ENCODE assay signal across 14 cellular contexts in genomic region chr3:4999626-5000184, GRCh38. TPM values are rescaled to one million over a fixed set of nuclear protein-coding genes. Genes with fewer than 3 reads are reported as not detected.
DNase-seq lines count a peak whose midpoint lies in the region; ATAC-seq, FAIRE-seq and TF ChIP-seq lines count a peak whose summit lies in the region.
"Had no signal": no experiment of that assay in that cellular context is flagged by ENCODE, and none has a peak within 500 bp of the region (broad histone marks: within the 10 kb centered on the region; RNA-seq: fewer than 3 reads in every experiment).

No MANE protein-coding gene starts in this region.

- H3K27ac Mint-ChIP-seq in T-helper 2 cell treated with Interferon-gamma antibody and Interleukin-4, amounts not matched to agents 5 μg/mL and 100 μg/mL, for 36 hours = peak overlapping the region; percentile 61
- H3K27ac Mint-ChIP-seq: HFFc6; stimulated activated naive B cell treated with anti-CD40 and anti-IgM and Interleukin-4, amounts not matched to agents 10 μg/mL and 1 μg/mL and 100 μg/mL, for 72 hours had no signal

- no peaks in the 10 kb centered on the region for H3K9me3 ChIP-seq in HCT116 (ENCODE audit: control insufficient read depth in 1 of 2, insufficient read depth in 1 of 2, low read depth in 1 of 2, low read length in 2 of 2)
- no peaks in the 10 kb centered on the region for H3K9me3 ChIP-seq in keratinocyte (ENCODE audit: control insufficient read depth, low read depth, low read length)

- intact Hi-C loops in HCT116 (cut with micrococcal nuclease) = no loop called here

- DNase-seq in NCI-H82 (lab: John Stamatoyannopoulos, UW) = peak; percentile 14
- no peak for DNase-seq in NCI-H82 treated with DMSO at 0.1 percent for 48 hours (lab: John Stamatoyannopoulos, UW; ENCODE audit: unreplicated experiment)
- no peak for DNase-seq in HCT116 (ENCODE audit: low read depth, low spot score)
- DNase-seq in T-helper 2 cell treated with Interferon-gamma antibody and Interleukin-4, amounts not matched to agents 5 μg/mL and 100 μg/mL, for 36 hours (ENCODE audit: low spot score) = no peak
- DNase-seq in keratinocyte (ENCODE audit: low read depth, low spot score) = no peak
- no peak for DNase-seq in AML-193 (lab: John Stamatoyannopoulos, UW)
- DNase-seq in SIG-M5 treated with dmso at 0.1 percent for 504 hours (lab: John Stamatoyannopoulos, UW; ENCODE audit: unreplicated experiment) = no peak
- DNase-seq in NCI-H2171 (lab: John Stamatoyannopoulos, UW) = no peak
- DNase-seq: activated T-cell treated with anti-CD3 and anti-CD28 coated beads, Interleukin-2, amount 50 U/mL, for 1 hour; amygdala; HFFc6; NCI-H1436 treated with DMSO at 0.1 percent for 48 hours; stimulated activated naive B cell treated with anti-CD40 and anti-IgM and Interleukin-4, amounts not matched to agents 10 μg/mL and 1 μg/mL and 100 μg/mL, for 72 hours had no signal

- H3K9me1 ChIP-seq in keratinocyte (ENCODE audit: control insufficient read depth, extremely low read depth, insufficient read depth, low read length) = no peaks in the 10 kb centered on the region

- TF ChIP-seq POLR2A in HCT116 (IDR thresholded peaks at IDR 0.05; ENCODE audit: borderline replicate concordance, extremely low read depth, insufficient read depth, insufficient read length) = no peak

- no peaks in the 10 kb centered on the region for H3K36me3 Mint-ChIP-seq in T-helper 2 cell treated with Interferon-gamma antibody and Interleukin-4, amounts not matched to agents 5 μg/mL and 100 μg/mL, for 36 hours (ENCODE audit: low read depth)
- H3K36me3 Mint-ChIP-seq: stimulated activated naive B cell treated with anti-CD40 and anti-IgM and Interleukin-4, amounts not matched to agents 10 μg/mL and 1 μg/mL and 100 μg/mL, for 72 hours had no signal

- H3K27me3 ChIP-seq in HCT116 (ENCODE audit: insufficient read depth, low read length) (no peaks in the 10 kb centered on the region), keratinocyte (ENCODE audit: control insufficient read depth, extremely low read depth, insufficient read depth, low read length) (no peaks in the 10 kb centered on the region)

- RAD21 ChIA-PET in HCT116 (lab: Charles Lee; ENCODE audit: low non-redundant PET in 1 of 2, low total read pairs in 2 of 2, uncharacterized antibody in 2 of 2, unreplicated experiment in 2 of 2) = no interaction called here

- H2AFZ ChIP-seq in HCT116 (ENCODE audit: low read depth, low read length, poor library complexity, severe bottlenecking) = no peak overlapping the region
- H2AFZ ChIP-seq in keratinocyte (ENCODE audit: control insufficient read depth, low read length) = no peak overlapping the region

- no peak for ATAC-seq in HCT116
- ATAC-seq: stimulated activated naive B cell treated with anti-CD40 and anti-IgM and Interleukin-4, amounts not matched to agents 10 μg/mL and 1 μg/mL and 100 μg/mL, for 72 hours had no signal

- H3K27me3 Mint-ChIP-seq in T-helper 2 cell treated with Interferon-gamma antibody and Interleukin-4, amounts not matched to agents 5 μg/mL and 100 μg/mL, for 36 hours (ENCODE audit: low read depth) = no peaks in the 10 kb centered on the region
- H3K27me3 Mint-ChIP-seq: stimulated activated naive B cell treated with anti-CD40 and anti-IgM and Interleukin-4, amounts not matched to agents 10 μg/mL and 1 μg/mL and 100 μg/mL, for 72 hours had no signal

- dilution Hi-C loops in keratinocyte (cut with MboI; ENCODE audit: extremely low pct_ligation_motif_present, low sequenced_read_pairs) = no loop called here

- H3K4me1 ChIP-seq in HCT116 (ENCODE audit: control insufficient read depth in 1 of 2, insufficient read depth in 2 of 2, low read length in 2 of 2) = peaks cover 22 to 64% of the 10 kb centered on the region in 2 experiments
- peaks cover 41% of the 10 kb centered on the region for H3K4me1 ChIP-seq in keratinocyte (ENCODE audit: control insufficient read depth, extremely low read depth, insufficient read depth, low read length)

- H3K9me2 ChIP-seq in HCT116 (ENCODE audit: insufficient read depth) = no peaks in the 10 kb centered on the region

- TF ChIP-seq RAD21 in HCT116 (IDR thresholded peaks at IDR 0.05; ENCODE audit: low read depth) = no peak

- peak; percentile 57 for FAIRE-seq in keratinocyte (lab: Jason Lieb, UNC)
- FAIRE-seq: islet of Langerhans had no signal

- peak overlapping the region; percentile 24 for H3K4me2 ChIP-seq in HCT116 (ENCODE audit: low read length)
- no peak overlapping the region for H3K4me2 ChIP-seq in keratinocyte (ENCODE audit: control insufficient read depth, extremely low read depth, insufficient read depth, low read depth, low read length)

- no peaks in the 10 kb centered on the region for H3K79me2 ChIP-seq in HCT116 (ENCODE audit: insufficient read depth, low read length)
- H3K79me2 ChIP-seq in keratinocyte (ENCODE audit: control insufficient read depth, insufficient read depth, low read length) = no peaks in the 10 kb centered on the region

- no peaks in the 10 kb centered on the region for H4K20me1 ChIP-seq in HCT116 (ENCODE audit: insufficient read depth)
- H4K20me1 ChIP-seq in keratinocyte (ENCODE audit: control insufficient read depth, extremely low read depth, insufficient read depth, low read length) = no peaks in the 10 kb centered on the region

- H3K4me3 Mint-ChIP-seq in T-helper 2 cell treated with Interferon-gamma antibody and Interleukin-4, amounts not matched to agents 5 μg/mL and 100 μg/mL, for 36 hours = peak overlapping the region; percentile 13
- H3K4me3 Mint-ChIP-seq: HFFc6; stimulated activated naive B cell treated with anti-CD40 and anti-IgM and Interleukin-4, amounts not matched to agents 10 μg/mL and 1 μg/mL and 100 μg/mL, for 72 hours had no signal

- TF ChIP-seq CTCF in HCT116 (IDR thresholded peaks at IDR 0.05 in 2 of 3, conservative IDR thresholded peaks at IDR 0.05 in 1 of 3; ENCODE audit: borderline replicate concordance in 1 of 3, insufficient read depth in 1 of 3, low read depth in 2 of 3, low read length in 2 of 3) = no peak
- no peak for TF ChIP-seq CTCF in keratinocyte (optimal IDR thresholded peaks at IDR 0.05 in 1 of 3, IDR thresholded peaks at IDR 0.05 in 1 of 3, conservative IDR thresholded peaks at IDR 0.05 in 1 of 3; ENCODE audit: extremely low read depth in 1 of 3, insufficient read depth in 2 of 3, low read length in 3 of 3)

- BruUV-seq in HCT116 (replicated peaks; lab: Mats Ljungman, UMichigan) = no TSS peak

- no peak overlapping the region for H3K9ac ChIP-seq in HCT116 (ENCODE audit: low read length)
- H3K9ac ChIP-seq in keratinocyte (ENCODE audit: control insufficient read depth, extremely low read depth, insufficient read depth, low read length) = no peak overlapping the region

- peaks cover 54% of the 10 kb centered on the region for H3K4me1 Mint-ChIP-seq in T-helper 2 cell treated with Interferon-gamma antibody and Interleukin-4, amounts not matched to agents 5 μg/mL and 100 μg/mL, for 36 hours (ENCODE audit: low read depth)

- CTCF ChIA-PET in HCT116 (lab: Charles Lee) = interaction anchor here (1.4 kb wide), 1 partner anchor 22 kb away, joined by 3 read pairs; no protein-coding TSS in a partner anchor

- POLR2A ChIA-PET in HCT116 (lab: Charles Lee) = interaction anchor here (1.1 kb wide), 1 partner anchor 22 kb away, joined by 3 read pairs; no protein-coding TSS in a partner anchor

- no peaks in the 10 kb centered on the region for H3K9me3 Mint-ChIP-seq in T-helper 2 cell treated with Interferon-gamma antibody and Interleukin-4, amounts not matched to agents 5 μg/mL and 100 μg/mL, for 36 hours
- H3K9me3 Mint-ChIP-seq: HFFc6; stimulated activated naive B cell treated with anti-CD40 and anti-IgM and Interleukin-4, amounts not matched to agents 10 μg/mL and 1 μg/mL and 100 μg/mL, for 72 hours had no signal

- no peak overlapping the region for H3K4me3 ChIP-seq in HCT116 (replicated peaks in 1 of 2; ENCODE audit: low read depth in 1 of 2, low read length in 2 of 2)
- no peak overlapping the region for H3K4me3 ChIP-seq in keratinocyte (ENCODE audit: control insufficient read depth in 2 of 3, extremely low read depth in 1 of 3, insufficient read depth in 2 of 3, low read depth in 1 of 3, low read length in 3 of 3)

- H3K27ac ChIP-seq in HCT116 (ENCODE audit: low read depth, low read length) (no peak overlapping the region), keratinocyte (ENCODE audit: control insufficient read depth, insufficient read depth, low read length) (no peak overlapping the region)

- H3K36me3 ChIP-seq in HCT116 (ENCODE audit: control insufficient read depth in 1 of 2, insufficient read depth in 2 of 2, low read length in 2 of 2) (no peaks in the 10 kb centered on the region), keratinocyte (ENCODE audit: control insufficient read depth in 2 of 2, extremely low read depth in 1 of 2, insufficient read depth in 2 of 2, low read length in 2 of 2) (no peaks in the 10 kb centered on the region)

TF ChIP-seq in HCT116, 20 proteins besides CTCF, POLR2A, EP300 and RAD21:
- TF ChIP-seq TCF7L2 (IDR thresholded peaks at IDR 0.05; ENCODE audit: borderline replicate concordance, extremely low read depth, insufficient read depth, insufficient read length) (peak; percentile 88), SIN3A (IDR thresholded peaks at IDR 0.05; ENCODE audit: low read depth) (no peak)
TF ChIP-seq in HCT116: peak in this region for 1.

RNA-seq across cellular contexts. Expression of gene BHLHE40, which starts 20.5 kb away (rescaled TPM):
- 81.6 TPM for total RNA-seq in HCT116 (2021; ENCODE audit: unreplicated experiment)
- polyA plus RNA-seq in HCT116 (2012) = 129 and 166 TPM in 2 replicates
- polyA plus RNA-seq in keratinocyte = 73.9 to 95.7 TPM (median 74.3 TPM) in 3 replicates
- 84.5 TPM for polyA plus RNA-seq in keratinocyte (2011; ENCODE audit: low read depth)
- 52.6 and 66.7 TPM in 2 replicates for polyA plus RNA-seq in keratinocyte (2011; cell fraction: cytosol; rRNA removed)
- polyA plus RNA-seq in keratinocyte (2011; cell fraction: nucleus; rRNA removed) = 296 and 339 TPM in 2 replicates
- 87.7 and 181 TPM in 2 replicates for polyA plus RNA-seq in keratinocyte (2012; ENCODE audit: low replicate concordance)
- 73.6 to 138 TPM (median 96.1 TPM) in 3 replicates for polyA minus RNA-seq in keratinocyte
- polyA minus RNA-seq in keratinocyte (2011; cell fraction: cytosol; rRNA and poly(A)+ RNA removed) = 67.1 TPM
- polyA minus RNA-seq in keratinocyte (2011; cell fraction: nucleus; rRNA and poly(A)+ RNA removed) = 131 and 207 TPM in 2 replicates
